12 cellular contexts compared by ENCODE assay signal in the genomic region with DNA sequence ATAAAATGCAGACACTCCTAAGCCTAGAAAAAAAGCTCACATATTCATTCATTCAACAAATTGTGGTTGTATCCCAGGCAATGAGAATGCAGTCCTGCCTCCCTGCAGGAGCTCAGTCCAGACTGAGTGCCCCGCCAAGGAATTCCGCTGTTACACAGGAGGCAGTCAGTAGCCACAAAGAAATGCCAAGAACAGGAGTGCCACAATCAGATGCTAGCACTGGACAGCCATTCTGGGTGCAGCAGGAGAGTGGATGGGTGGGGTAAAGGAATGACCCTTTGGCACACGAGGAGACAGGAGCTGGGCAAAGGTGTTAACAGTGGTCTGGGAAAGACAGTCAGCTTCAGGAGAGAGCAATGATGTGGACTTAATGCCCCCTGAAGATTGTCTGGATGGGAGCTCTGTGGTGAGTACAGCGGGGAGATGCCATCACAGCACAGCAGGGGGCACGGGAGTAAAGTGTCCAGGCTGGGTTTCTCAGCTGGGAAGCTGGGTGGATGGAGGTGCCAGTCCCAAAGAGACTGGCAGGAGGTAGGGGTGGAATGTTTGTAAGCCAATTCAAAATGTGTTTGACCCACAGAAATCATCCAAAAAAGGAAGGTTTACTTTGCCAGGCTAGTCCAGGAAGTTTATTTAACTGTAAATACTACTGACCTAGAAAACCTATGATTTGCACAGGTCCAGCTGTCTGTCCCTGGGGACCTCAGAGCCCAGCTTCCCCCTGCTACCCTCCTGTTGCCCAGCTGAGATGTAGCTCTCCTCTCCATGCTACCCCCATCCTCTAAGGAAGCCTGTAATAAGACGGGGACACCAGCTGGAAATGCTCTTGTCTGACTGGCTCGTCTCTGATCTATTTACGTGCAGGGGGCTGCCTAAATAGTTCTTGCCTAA.
A peak's percentile ranks its signal among the peaks of the same experiment; 100 is the strongest.
DNase-seq lines count a peak whose midpoint lies in the region; ATAC-seq and TF ChIP-seq lines count a peak whose summit lies in the region.
"Had no signal": no experiment of that assay in that cellular context is flagged by ENCODE, and none has a peak within 500 bp of the region (broad histone marks: within the 10 kb centered on the region; RNA-seq: fewer than 3 reads in every experiment).

No MANE protein-coding gene starts in this region.

- no peaks in the 10 kb centered on the region for H3K27me3 Mint-ChIP-seq in CD4-positive, alpha-beta memory T cell
- no peaks in the 10 kb centered on the region for H3K27me3 Mint-ChIP-seq in naive B cell
- no peaks in the 10 kb centered on the region for H3K27me3 Mint-ChIP-seq in activated naive CD4-positive, alpha-beta T cell treated with anti-CD3 and anti-CD28 coated beads for 36 hours (ENCODE audit: low read depth)
- H3K27me3 Mint-ChIP-seq: activated CD4-positive, alpha-beta memory T cell treated with anti-CD3 and anti-CD28 coated beads, Interleukin-2, amount 10 ng/mL, durations not matched to agents 7 days and 5 days had no signal

- no peak overlapping the region for H3K27ac ChIP-seq in CD4-positive, alpha-beta memory T cell (ENCODE audit: low read depth, low read length)
- H3K27ac ChIP-seq in effector memory CD4-positive, alpha-beta T cell (ENCODE audit: insufficient read depth, low read length, poor library complexity, severe bottlenecking): no peak overlapping the region
- H3K27ac ChIP-seq: esophagus squamous epithelium, psoas muscle had no signal

- peak overlapping the region in 4 of 7 donors; percentile 10 to 79 (median 46) for H3K27ac Mint-ChIP-seq in CD4-positive, alpha-beta memory T cell
- peak overlapping the region in 5 of 6 donors; percentile 27 to 72 (median 58) for H3K27ac Mint-ChIP-seq in naive B cell
- no peak overlapping the region for H3K27ac Mint-ChIP-seq in activated naive CD4-positive, alpha-beta T cell treated with anti-CD3 and anti-CD28 coated beads for 36 hours
- H3K27ac Mint-ChIP-seq: activated CD4-positive, alpha-beta memory T cell treated with anti-CD3 and anti-CD28 coated beads, Interleukin-2, amount 10 ng/mL, durations not matched to agents 7 days and 5 days had no signal

- no peak overlapping the region for H3K4me3 Mint-ChIP-seq in CD4-positive, alpha-beta memory T cell
- no peak overlapping the region for H3K4me3 Mint-ChIP-seq in naive B cell
- no peak overlapping the region for H3K4me3 Mint-ChIP-seq in activated naive CD4-positive, alpha-beta T cell treated with anti-CD3 and anti-CD28 coated beads for 36 hours
- H3K4me3 Mint-ChIP-seq: activated CD4-positive, alpha-beta memory T cell treated with anti-CD3 and anti-CD28 coated beads, Interleukin-2, amount 10 ng/mL, durations not matched to agents 7 days and 5 days had no signal

- POLR2A ChIA-PET in CD4-positive, alpha-beta memory T cell (lab: Charles Lee; ENCODE audit: partially characterized antibody): interaction anchor here (0.6 kb wide), 1 partner anchor 21 kb away, joined by 3 read pairs; no protein-coding TSS in a partner anchor

- H3K27me3 ChIP-seq in CD4-positive, alpha-beta memory T cell (ENCODE audit: insufficient read depth, low read length): no peaks in the 10 kb centered on the region
- H3K27me3 ChIP-seq in effector memory CD4-positive, alpha-beta T cell (replicated peaks; ENCODE audit: control insufficient read depth, insufficient read depth, low read length, poor library complexity, severe bottlenecking): no peaks in the 10 kb centered on the region
- H3K27me3 ChIP-seq: esophagus squamous epithelium had no signal

- H3K9me3 Mint-ChIP-seq in CD4-positive, alpha-beta memory T cell: no peaks in the 10 kb centered on the region
- H3K9me3 Mint-ChIP-seq in naive B cell: no peaks in the 10 kb centered on the region
- H3K9me3 Mint-ChIP-seq in activated naive CD4-positive, alpha-beta T cell treated with anti-CD3 and anti-CD28 coated beads for 36 hours: no peaks in the 10 kb centered on the region
- H3K9me3 Mint-ChIP-seq: activated CD4-positive, alpha-beta memory T cell treated with anti-CD3 and anti-CD28 coated beads, Interleukin-2, amount 10 ng/mL, durations not matched to agents 7 days and 5 days had no signal

- peaks cover 6 to 25% (median 13%) of the 10 kb centered on the region in 4 donors for H3K4me1 Mint-ChIP-seq in CD4-positive, alpha-beta memory T cell
- peaks cover 34 to 49% (median 34%) of the 10 kb centered on the region in 3 donors for H3K4me1 Mint-ChIP-seq in naive B cell
- H3K4me1 Mint-ChIP-seq in activated naive CD4-positive, alpha-beta T cell treated with anti-CD3 and anti-CD28 coated beads for 36 hours (ENCODE audit: low read depth): peaks cover 13% of the 10 kb centered on the region

- CTCF ChIA-PET in CD4-positive, alpha-beta memory T cell (lab: Charles Lee; ENCODE audit: partially characterized antibody): interaction anchor here (1.3 kb wide), 1 partner anchor 33 kb away, joined by 4 read pairs; no protein-coding TSS in a partner anchor
- CTCF ChIA-PET in activated naive CD4-positive, alpha-beta T cell treated with anti-CD3 and anti-CD28 coated beads for 36 hours (lab: Charles Lee): interaction anchor here (1.3 to 1.7 kb wide), 2 partner anchors 11 to 39 kb away, joined by 3 to 4 read pairs; no protein-coding TSS in a partner anchor

- DNase-seq in CD4-positive, alpha-beta memory T cell: no peak
- peak; percentile 59 for DNase-seq in NCI-H69 (lab: John Stamatoyannopoulos, UW)
- DNase-seq in choroid plexus epithelial cell (ENCODE audit: low read depth): peak; percentile 35
- DNase-seq in naive B cell: no peak
- no peak for DNase-seq in effector memory CD4-positive, alpha-beta T cell
- DNase-seq in activated naive CD4-positive, alpha-beta T cell treated with anti-CD3 and anti-CD28 coated beads for 36 hours: no peak
- no peak for DNase-seq in COR-L47 (lab: John Stamatoyannopoulos, UW)
- DNase-seq: activated CD4-positive, alpha-beta memory T cell treated with anti-CD3 and anti-CD28 coated beads, Interleukin-2, amount 10 ng/mL, durations not matched to agents 7 days and 5 days; esophagus squamous epithelium; NCI-H2171; psoas muscle had no signal

- H3K9me3 ChIP-seq in CD4-positive, alpha-beta memory T cell (ENCODE audit: control insufficient read depth in 1 of 2, low read length in 2 of 2): no peaks in the 10 kb centered on the region
- H3K9me3 ChIP-seq in effector memory CD4-positive, alpha-beta T cell (ENCODE audit: control insufficient read depth, low read length): no peaks in the 10 kb centered on the region
- H3K9me3 ChIP-seq: esophagus squamous epithelium, psoas muscle had no signal

- intact Hi-C loops in CD4-positive, alpha-beta memory T cell (cut with micrococcal nuclease): no loop called here
- intact Hi-C loops in activated naive CD4-positive, alpha-beta T cell treated with anti-CD3 and anti-CD28 coated beads for 36 hours (cut with micrococcal nuclease): no loop called here

- peaks cover 10 to 13% of the 10 kb centered on the region in 2 donors for H3K36me3 Mint-ChIP-seq in CD4-positive, alpha-beta memory T cell
- H3K36me3 Mint-ChIP-seq in naive B cell: no peaks in the 10 kb centered on the region
- H3K36me3 Mint-ChIP-seq in activated naive CD4-positive, alpha-beta T cell treated with anti-CD3 and anti-CD28 coated beads for 36 hours (ENCODE audit: low read depth): peaks cover 2% of the 10 kb centered on the region

- H3K4me3 ChIP-seq in CD4-positive, alpha-beta memory T cell (ENCODE audit: low read length in 2 of 2): no peak overlapping the region
- no peak overlapping the region for H3K4me3 ChIP-seq in choroid plexus epithelial cell (ENCODE audit: low read depth, low read length)
- H3K4me3 ChIP-seq in effector memory CD4-positive, alpha-beta T cell (ENCODE audit: insufficient read depth, low read depth, low read length, poor library complexity, severe bottlenecking): no peak overlapping the region
- H3K4me3 ChIP-seq: esophagus squamous epithelium, psoas muscle had no signal

- no peak for TF ChIP-seq CTCF in choroid plexus epithelial cell (conservative IDR thresholded peaks at IDR 0.05; ENCODE audit: low read depth, low read length)

- H3K36me3 ChIP-seq in CD4-positive, alpha-beta memory T cell (ENCODE audit: insufficient read depth, low read length): no peaks in the 10 kb centered on the region
- H3K36me3 ChIP-seq in effector memory CD4-positive, alpha-beta T cell (ENCODE audit: control insufficient read depth, insufficient read depth, low read length): no peaks in the 10 kb centered on the region

- peaks cover 5% of the 10 kb centered on the region for H3K4me1 ChIP-seq in CD4-positive, alpha-beta memory T cell (ENCODE audit: insufficient read depth, low read length)
- no peaks in the 10 kb centered on the region for H3K4me1 ChIP-seq in effector memory CD4-positive, alpha-beta T cell (ENCODE audit: control insufficient read depth, insufficient read depth, low read length, poor library complexity, severe bottlenecking)
- H3K4me1 ChIP-seq: psoas muscle had no signal

- ATAC-seq in naive B cell (ENCODE audit: low read depth in 2 of 2) (no peak), HG03196 (IDR thresholded peaks at IDR 0.05; ENCODE audit: unreplicated experiment) (no peak)
- ATAC-seq: psoas muscle had no signal

Comparison
In these comparisons a context has a peak if more than half of its experiments do, and no peak if none do; other contexts are left out.
1. DNase-seq: peak in NCI-H69 (single experiment) and choroid plexus epithelial cell (single experiment); none in CD4-positive, alpha-beta memory T cell (0 of 5), naive B cell (single experiment), effector memory CD4-positive, alpha-beta T cell (0 of 3), activated naive CD4-positive, alpha-beta T cell treated with anti-CD3 and anti-CD28 coated beads for 36 hours (single experiment) and COR-L47 (single experiment).